7 cellular contexts compared by ENCODE assay signal in genomic region chr5:104130320-104130719, GRCh38.
"Had no signal": no experiment of that assay in that cellular context is flagged by ENCODE, and none has a peak within 500 bp of the region (broad histone marks: within the 10 kb centered on the region; RNA-seq: fewer than 3 reads in every experiment).

No MANE protein-coding gene starts in this region.

- H2AFZ ChIP-seq: GM23338 had no signal

- H3K4me3 ChIP-seq: GM23338, K562 had no signal

- H3K27ac ChIP-seq: HL-60 had no signal

- H3K4me2 ChIP-seq: GM23338 had no signal

- ATAC-seq: GM23338, HepG2, K562 had no signal

- DNase-seq: H9, HCEC 1CT, KG1 had no signal
